In genomic region chr11:115201121-115201792, GRCh38 we compare ENCODE assay signal across 16 cellular contexts.
DNase-seq lines count a peak whose midpoint lies in the region; TF ChIP-seq lines count a peak whose summit lies in the region.
"Had no signal": no experiment of that assay in that cellular context is flagged by ENCODE, and none has a peak within 500 bp of the region (broad histone marks: within the 10 kb centered on the region; RNA-seq: fewer than 3 reads in every experiment).

No MANE protein-coding gene starts in this region.

- DNase-seq in NK-92 treated with Interleukin-12 subunit alpha and Interleukin-12 subunit beta, amount 100 ng/mL, for 24 hours (lab: John Stamatoyannopoulos, UW) = peak; percentile 14
- no peak for DNase-seq in NK-92 (lab: John Stamatoyannopoulos, UW; ENCODE audit: unreplicated experiment)
- DNase-seq in SK-N-DZ (ENCODE audit: low spot score) = peak; percentile 51
- peak; percentile 6 to 45 for DNase-seq in foreskin fibroblast
- peak; percentile 32 for DNase-seq in stromal cell of bone marrow (ENCODE audit: low read depth)
- DNase-seq in GF-D8 (lab: John Stamatoyannopoulos, UW) = no peak
- DNase-seq in COLO668 (lab: John Stamatoyannopoulos, UW; ENCODE audit: unreplicated experiment) = no peak
- DNase-seq in SKM-1 (lab: John Stamatoyannopoulos, UW; ENCODE audit: unreplicated experiment) = no peak
- DNase-seq: activated CD8-positive, alpha-beta memory T cell treated with anti-CD3 and anti-CD28 coated beads, Interleukin-2, amount 50 U/mL, for 4 hours; activated naive CD8-positive, alpha-beta T cell treated with anti-CD3 and anti-CD28 coated beads, Interleukin-2, amount 50 U/mL, for 24 hours; effector CD8-positive, alpha-beta T cell; kidney; NCI-H1048; NCI-H510A treated with DMSO at 0.1 percent for 48 hours; trophoblast cell had no signal

- TF ChIP-seq CTCF in foreskin fibroblast (IDR thresholded peaks at IDR 0.05; ENCODE audit: low read depth, low read length) = no peak

- H3K4me3 ChIP-seq in foreskin fibroblast (ENCODE audit: low read depth in 1 of 2, low read length in 2 of 2) = no peak overlapping the region
- H3K4me3 ChIP-seq: GM23338 had no signal

Comparison
In these comparisons a context has a peak if more than half of its experiments do, and no peak if none do; other contexts are left out.
1. DNase-seq: peak in NK-92 treated with Interleukin-12 subunit alpha and Interleukin-12 subunit beta, amount 100 ng/mL, for 24 hours (single experiment), SK-N-DZ (single experiment), foreskin fibroblast (2 of 2) and stromal cell of bone marrow (single experiment); none in NK-92 (single experiment), GF-D8 (single experiment), COLO668 (single experiment) and SKM-1 (single experiment).